Comparison of ENCODE assay signal across 23 cellular contexts in the genomic region with DNA sequence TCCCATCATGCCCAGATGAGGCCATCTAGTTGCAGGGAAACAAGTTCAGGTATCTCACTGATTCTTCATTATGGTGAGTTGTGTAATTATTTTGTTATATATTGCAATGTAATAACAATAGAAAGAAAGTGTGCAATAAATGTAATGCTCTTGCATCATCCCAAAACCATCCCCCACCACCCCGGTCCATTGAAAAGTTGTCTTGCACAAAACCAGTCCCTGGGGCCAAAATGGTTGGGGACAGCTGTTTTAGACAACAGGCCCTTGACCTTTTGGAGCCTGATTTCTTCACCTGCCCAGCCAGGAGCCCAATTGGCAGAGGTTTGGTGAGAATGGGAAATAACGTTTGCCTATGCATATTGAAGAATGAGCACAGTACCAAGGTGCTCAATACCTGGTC. TPM values are rescaled to one million over a fixed set of nuclear protein-coding genes. Genes with fewer than 3 reads are reported as not detected.
DNase-seq lines count a peak whose midpoint lies in the region; ATAC-seq, FAIRE-seq and TF ChIP-seq lines count a peak whose summit lies in the region.
"Had no signal": no experiment of that assay in that cellular context is flagged by ENCODE, and none has a peak within 500 bp of the region (broad histone marks: within the 10 kb centered on the region; RNA-seq: fewer than 3 reads in every experiment).

No MANE protein-coding gene starts in this region.

- POLR2A ChIA-PET in HepG2 (lab: Yijun Ruan, JAX): no interaction called here

- no peak for TF ChIP-seq EP300 in HepG2 (IDR thresholded peaks at IDR 0.05; ENCODE audit: low read depth in 2 of 2, low read length in 2 of 2)
- TF ChIP-seq EP300 in HepG2 (CRISPR knock-in tag; IDR thresholded peaks at IDR 0.05; ENCODE audit: borderline replicate concordance): no peak

- no peak overlapping the region for H3K4me2 ChIP-seq in HepG2 (ENCODE audit: low read depth, low read length)

- H3K27me3 ChIP-seq in SJSA1 (replicated peaks) (no peaks in the 10 kb centered on the region), HepG2 (ENCODE audit: control insufficient read depth in 1 of 2, insufficient read depth in 2 of 2, low read length in 2 of 2) (no peaks in the 10 kb centered on the region)
- H3K27me3 ChIP-seq: BE2C had no signal

- TF ChIP-seq POLR2A in HepG2 (IDR thresholded peaks at IDR 0.05; ENCODE audit: insufficient read depth in 1 of 2, low read depth in 2 of 2, low read length in 2 of 2): no peak

- TF ChIP-seq CTCF in HepG2 (CRISPR knock-in tag; IDR thresholded peaks at IDR 0.05): no peak

- peak overlapping the region; percentile 9 to 97 (median 81) for H3K27ac Mint-ChIP-seq in naive B cell
- H3K27ac Mint-ChIP-seq: CD4-positive, CD25-positive, alpha-beta regulatory T cell; H9 had no signal

- no peak for DNase-seq in SJSA1 (ENCODE audit: low read depth in 1 of 2, low spot score in 2 of 2)
- no peak for DNase-seq in HepG2 (ENCODE audit: low spot score)
- DNase-seq in naive B cell: no peak
- no peak for DNase-seq in Right ventricle myocardium inferior (ENCODE audit: missing footprints)
- no peak for DNase-seq in activated effector memory CD4-positive, alpha-beta T cell treated with Interleukin-2 at 50 U/mL for 16 hours
- DNase-seq in SHP77 treated with DMSO at 0.1 percent for 48 hours (lab: John Stamatoyannopoulos, UW): no peak
- DNase-seq: ACHN; BE2C; C1 segment of cervical spinal cord; CD4-positive, CD25-positive, alpha-beta regulatory T cell; CD8-positive, alpha-beta memory T cell; COR-L47; DMS 273 treated with DMSO at 0.1 percent for 48 hours; DMS53; DND-41; EL; H9 had no signal

- BruUV-seq in HepG2 (replicated peaks; lab: Mats Ljungman, UMichigan): no TSS peak

- in situ Hi-C loops in HepG2 (cut with HindIII; ENCODE audit: extremely low pct_ligation_motif_present, low pct_unique_long_range_greater_than_20kb): loop anchor here (25.0 kb wide), 1 partner anchor 491 kb away; no protein-coding TSS in a partner anchor

- peaks cover 55% of the 10 kb centered on the region for H3K4me1 ChIP-seq in SJSA1 (replicated peaks)
- H3K4me1 ChIP-seq in HepG2 (ENCODE audit: insufficient read depth, low read length): peaks cover 11% of the 10 kb centered on the region
- H3K4me1 ChIP-seq: BE2C had no signal

- H2AFZ ChIP-seq in HepG2 (ENCODE audit: low read length): no peak overlapping the region

- H3K36me3 Mint-ChIP-seq in naive B cell: peaks cover 63 to 87% of the 10 kb centered on the region in 2 donors

- 86% methylated on average over 2 of the region's 2 CpGs for WGBS in HepG2 (ENCODE audit: low lambda C conversion rate)

- H3K27ac ChIP-seq in SJSA1: peak overlapping the region; percentile 29
- no peak overlapping the region for H3K27ac ChIP-seq in HepG2 (ENCODE audit: extremely low read length, insufficient read depth, low read length)

- H3K9ac ChIP-seq in HepG2 (ENCODE audit: insufficient read depth, low read depth, low read length): no peak overlapping the region

- peaks cover 72% of the 10 kb centered on the region for H3K36me3 ChIP-seq in SJSA1
- peaks cover 6 to 7% of the 10 kb centered on the region in 2 experiments; a peak in 2 of 5 replicates for H3K36me3 ChIP-seq in HepG2 (replicated peaks in 1 of 2; ENCODE audit: control insufficient read depth in 1 of 2, insufficient read depth in 2 of 2, low read length in 2 of 2)
- H3K36me3 ChIP-seq: BE2C had no signal

- no peaks in the 10 kb centered on the region for H4K20me1 ChIP-seq in HepG2 (ENCODE audit: insufficient read depth, low read length)

- intact Hi-C loops in HepG2 (cut with micrococcal nuclease; ENCODE audit: unreplicated experiment): no loop called here
- intact Hi-C loops in Right ventricle myocardium inferior (cut with DNase I): no loop called here

- H3K27me3 Mint-ChIP-seq in naive B cell: no peaks in the 10 kb centered on the region
- H3K27me3 Mint-ChIP-seq: CD8-positive, alpha-beta memory T cell had no signal

- no peak overlapping the region for H3K4me3 ChIP-seq in SJSA1
- no peak overlapping the region for H3K4me3 ChIP-seq in HepG2 (replicated peaks in 1 of 3; ENCODE audit: insufficient read depth in 1 of 3, low read depth in 2 of 3, low read length in 3 of 3)
- H3K4me3 ChIP-seq: GM12878 had no signal

- no peak for TF ChIP-seq RAD21 in HepG2 (CRISPR knock-in tag; IDR thresholded peaks at IDR 0.05)

- no peaks in the 10 kb centered on the region for H3K79me2 ChIP-seq in HepG2 (ENCODE audit: insufficient read depth, low read length)

- H3K4me1 Mint-ChIP-seq in naive B cell: peaks cover 54 to 74% (median 65%) of the 10 kb centered on the region in 3 donors

- H3K9me3 ChIP-seq in SJSA1 (replicated peaks) (no peaks in the 10 kb centered on the region), HepG2 (ENCODE audit: low read length) (no peaks in the 10 kb centered on the region)
- H3K9me3 ChIP-seq: BE2C had no signal

- peaks cover 0 to 2% (median 0%) of the 10 kb centered on the region in 7 donors for H3K9me3 Mint-ChIP-seq in naive B cell
- H3K9me3 Mint-ChIP-seq: CD8-positive, alpha-beta memory T cell had no signal

- peak overlapping the region in 4 of 8 donors; percentile 8 to 37 (median 24) for H3K4me3 Mint-ChIP-seq in naive B cell
- H3K4me3 Mint-ChIP-seq: CD4-positive, CD25-positive, alpha-beta regulatory T cell; CD8-positive, alpha-beta memory T cell; H9 had no signal

- ATAC-seq in HepG2 (no peak), naive B cell (ENCODE audit: low read depth in 2 of 2) (no peak), Right ventricle myocardium inferior (no peak), GM19452 (IDR thresholded peaks at IDR 0.05; ENCODE audit: unreplicated experiment) (no peak)
- ATAC-seq: GM12878 had no signal

- no peak for FAIRE-seq in HepG2 (lab: Jason Lieb, UNC)
- FAIRE-seq: A204.1, GM12878, H1 had no signal

- CTCF ChIA-PET in HepG2 (lab: Yijun Ruan, JAX; ENCODE audit: low intra/inter-chr PET ratio, low total read pairs): no interaction called here

RNA-seq across cellular contexts. Expression of gene MPEG1, which starts 15.9 kb away (rescaled TPM):
- not detected in 2 replicates for total RNA-seq in SJSA1 (2014; rRNA removed; shearing (Covaris generic))
- total RNA-seq in HepG2 (2016; rRNA removed; fragmentation: Illumina TruSeq; extraction: Trizol): not detected in 2 replicates
- not detected in 2 replicates for total RNA-seq in HepG2 (2016; cell fraction: cytosol; rRNA removed; fragmentation: Illumina TruSeq; extraction: Trizol; ENCODE audit: low read depth)
- total RNA-seq in HepG2 (2016; cell fraction: insoluble cytoplasmic fraction; rRNA removed; fragmentation: Illumina TruSeq; extraction: Trizol): not detected in 2 replicates
- total RNA-seq in HepG2 (2016; cell fraction: membrane; rRNA removed; fragmentation: Illumina TruSeq; extraction: Trizol): not detected in 2 replicates
- not detected in 2 replicates for total RNA-seq in HepG2 (2016; cell fraction: nucleus; rRNA removed; fragmentation: Illumina TruSeq; extraction: Trizol)
- polyA plus RNA-seq in HepG2 (2011; rRNA removed): not detected in 2 replicates
- not detected in 2 replicates for polyA plus RNA-seq in HepG2 (2011; cell fraction: cytosol; rRNA removed)
- not detected in 2 replicates for polyA plus RNA-seq in HepG2 (2011; cell fraction: nucleus; rRNA removed)
- polyA plus RNA-seq in HepG2 (2012): not detected in 2 replicates
- polyA plus RNA-seq in HepG2 (2016; cell fraction: cytosol; fragmentation: Illumina TruSeq; extraction: Trizol; ENCODE audit: low read depth): not detected in 2 replicates
- polyA plus RNA-seq in HepG2 (2016; cell fraction: insoluble cytoplasmic fraction; fragmentation: Illumina TruSeq; extraction: Trizol; ENCODE audit: low read depth): not detected in 2 replicates
- not detected in 2 replicates for polyA plus RNA-seq in HepG2 (2016; cell fraction: membrane; fragmentation: Illumina TruSeq; extraction: Trizol; ENCODE audit: low read depth)
- not detected in 2 replicates for polyA plus RNA-seq in HepG2 (2016; cell fraction: nucleus; fragmentation: Illumina TruSeq; extraction: Trizol; ENCODE audit: insufficient read depth, low read depth)
- polyA minus RNA-seq in HepG2 (2011; rRNA and poly(A)+ RNA removed; ENCODE audit: low replicate concordance): not detected in 2 replicates
- polyA minus RNA-seq in HepG2 (2011; cell fraction: cytosol; rRNA and poly(A)+ RNA removed): not detected in 2 replicates
- not detected in 2 replicates for polyA minus RNA-seq in HepG2 (2011; cell fraction: nucleus; rRNA and poly(A)+ RNA removed)
- polyA plus RNA-seq in naive B cell (ENCODE audit: low read depth in 6 of 6): 10 to 100 TPM; 40.6 to 96.5 (median 79.1) TPM
- total RNA-seq in Right ventricle myocardium inferior: 18.3 TPM
- total RNA-seq: G401, H1, H9, HT-29 had no signal
- polyA plus RNA-seq: CD8-positive, alpha-beta memory T cell; H1 had no signal

RNA-seq across cellular contexts. Expression of gene DTX4, which starts 24.8 kb away (rescaled TPM):
- 4.1 and 7.6 TPM in 2 replicates for total RNA-seq in SJSA1 (2014; rRNA removed; shearing (Covaris generic))
- total RNA-seq in HepG2 (2016; rRNA removed; fragmentation: Illumina TruSeq; extraction: Trizol) (5.6 and 6.9 TPM in 2 replicates), Right ventricle myocardium inferior (2.1 TPM)
- 1.0 and 1.1 TPM in 2 replicates for total RNA-seq in HepG2 (2016; cell fraction: cytosol; rRNA removed; fragmentation: Illumina TruSeq; extraction: Trizol; ENCODE audit: low read depth)
- 5.8 and 5.9 TPM in 2 replicates for total RNA-seq in HepG2 (2016; cell fraction: insoluble cytoplasmic fraction; rRNA removed; fragmentation: Illumina TruSeq; extraction: Trizol)
- total RNA-seq in HepG2 (2016; cell fraction: membrane; rRNA removed; fragmentation: Illumina TruSeq; extraction: Trizol): 4.1 and 4.8 TPM in 2 replicates
- 5.4 and 6.2 TPM in 2 replicates for total RNA-seq in HepG2 (2016; cell fraction: nucleus; rRNA removed; fragmentation: Illumina TruSeq; extraction: Trizol)
- polyA plus RNA-seq in HepG2 (2011; rRNA removed) (0.50 and 0.67 TPM in 2 replicates), naive B cell (ENCODE audit: low read depth in 6 of 6) (10 to 100 TPM in 5 of 6 donors, 1 to 10 TPM in 1; 7.1 to 21.0 (median 12.9) TPM)
- 0.37 and 0.47 TPM in 2 replicates for polyA plus RNA-seq in HepG2 (2011; cell fraction: cytosol; rRNA removed)
- 2.6 and 3.0 TPM in 2 replicates for polyA plus RNA-seq in HepG2 (2011; cell fraction: nucleus; rRNA removed)
- 0.91 and 0.99 TPM in 2 replicates for polyA plus RNA-seq in HepG2 (2012)
- polyA plus RNA-seq in HepG2 (2016; cell fraction: cytosol; fragmentation: Illumina TruSeq; extraction: Trizol; ENCODE audit: low read depth): 0.53 and 0.69 TPM in 2 replicates
- polyA plus RNA-seq in HepG2 (2016; cell fraction: insoluble cytoplasmic fraction; fragmentation: Illumina TruSeq; extraction: Trizol; ENCODE audit: low read depth): 5.1 and 5.8 TPM in 2 replicates
- polyA plus RNA-seq in HepG2 (2016; cell fraction: membrane; fragmentation: Illumina TruSeq; extraction: Trizol; ENCODE audit: low read depth): 2.1 and 2.3 TPM in 2 replicates
- polyA plus RNA-seq in HepG2 (2016; cell fraction: nucleus; fragmentation: Illumina TruSeq; extraction: Trizol; ENCODE audit: insufficient read depth, low read depth): 6.9 and 7.2 TPM in 2 replicates
- 3.2 and 10.3 TPM in 2 replicates for polyA minus RNA-seq in HepG2 (2011; rRNA and poly(A)+ RNA removed; ENCODE audit: low replicate concordance)
- 1.1 and 1.2 TPM in 2 replicates for polyA minus RNA-seq in HepG2 (2011; cell fraction: cytosol; rRNA and poly(A)+ RNA removed)
- 2.4 and 2.8 TPM in 2 replicates for polyA minus RNA-seq in HepG2 (2011; cell fraction: nucleus; rRNA and poly(A)+ RNA removed)

RNA-seq across cellular contexts. Expression of gene FAM111A, which starts 54.1 kb away (rescaled TPM):
- 70.0 and 108 TPM in 2 replicates for total RNA-seq in SJSA1 (2014; rRNA removed; shearing (Covaris generic))
- total RNA-seq in HepG2 (2016; rRNA removed; fragmentation: Illumina TruSeq; extraction: Trizol): 13.5 and 17.0 TPM in 2 replicates
- 0.88 and 1.4 TPM in 2 replicates for total RNA-seq in HepG2 (2016; cell fraction: cytosol; rRNA removed; fragmentation: Illumina TruSeq; extraction: Trizol; ENCODE audit: low read depth)
- total RNA-seq in HepG2 (2016; cell fraction: insoluble cytoplasmic fraction; rRNA removed; fragmentation: Illumina TruSeq; extraction: Trizol): 14.4 and 15.0 TPM in 2 replicates
- total RNA-seq in HepG2 (2016; cell fraction: membrane; rRNA removed; fragmentation: Illumina TruSeq; extraction: Trizol): 4.5 and 6.7 TPM in 2 replicates
- 17.0 and 17.9 TPM in 2 replicates for total RNA-seq in HepG2 (2016; cell fraction: nucleus; rRNA removed; fragmentation: Illumina TruSeq; extraction: Trizol)
- 3.2 and 3.9 TPM in 2 replicates for polyA plus RNA-seq in HepG2 (2011; rRNA removed)
- 1.4 and 2.2 TPM in 2 replicates for polyA plus RNA-seq in HepG2 (2011; cell fraction: cytosol; rRNA removed)
- 8.9 and 11.1 TPM in 2 replicates for polyA plus RNA-seq in HepG2 (2011; cell fraction: nucleus; rRNA removed)
- 2.7 and 4.6 TPM in 2 replicates for polyA plus RNA-seq in HepG2 (2012)
- polyA plus RNA-seq in HepG2 (2016; cell fraction: cytosol; fragmentation: Illumina TruSeq; extraction: Trizol; ENCODE audit: low read depth): 0.55 and 0.80 TPM in 2 replicates
- 6.4 and 9.5 TPM in 2 replicates for polyA plus RNA-seq in HepG2 (2016; cell fraction: insoluble cytoplasmic fraction; fragmentation: Illumina TruSeq; extraction: Trizol; ENCODE audit: low read depth)
- 1.7 and 2.3 TPM in 2 replicates for polyA plus RNA-seq in HepG2 (2016; cell fraction: membrane; fragmentation: Illumina TruSeq; extraction: Trizol; ENCODE audit: low read depth)
- 28.5 and 30.8 TPM in 2 replicates for polyA plus RNA-seq in HepG2 (2016; cell fraction: nucleus; fragmentation: Illumina TruSeq; extraction: Trizol; ENCODE audit: insufficient read depth, low read depth)
- polyA minus RNA-seq in HepG2 (2011; rRNA and poly(A)+ RNA removed; ENCODE audit: low replicate concordance): 2.8 and 25.3 TPM in 2 replicates
- polyA minus RNA-seq in HepG2 (2011; cell fraction: cytosol; rRNA and poly(A)+ RNA removed): 2.6 and 4.8 TPM in 2 replicates
- 14.2 and 14.3 TPM in 2 replicates for polyA minus RNA-seq in HepG2 (2011; cell fraction: nucleus; rRNA and poly(A)+ RNA removed)
- 10 to 100 TPM; 32.9 to 61.6 (median 44.7) TPM for polyA plus RNA-seq in naive B cell (ENCODE audit: low read depth in 6 of 6)
- total RNA-seq in Right ventricle myocardium inferior: 12.0 TPM

Comparison
In these comparisons a context has a peak if more than half of its experiments do, and no peak if none do; other contexts are left out.
1. RNA of gene MPEG1, which starts 15.9 kb away (total RNA-seq): 18.3 TPM in Right ventricle myocardium inferior (single experiment); not detected in SJSA1 and not detected in HepG2; every median in the first group is over 10 times any median in the second.